Comparison of ENCODE assay signal across 19 cellular contexts in genomic region chr15:80747317-80748053, GRCh38. TPM values are rescaled to one million over a fixed set of nuclear protein-coding genes. Genes with fewer than 3 reads are reported as not detected.
DNase-seq lines count a peak whose midpoint lies in the region; ATAC-seq and TF ChIP-seq lines count a peak whose summit lies in the region.
"Had no signal": no experiment of that assay in that cellular context is flagged by ENCODE, and none has a peak within 500 bp of the region (broad histone marks: within the 10 kb centered on the region; RNA-seq: fewer than 3 reads in every experiment).

No MANE protein-coding gene starts in this region.

- no peaks in the 10 kb centered on the region for H3K4me1 ChIP-seq in endodermal cell (ENCODE audit: control insufficient read depth, insufficient read depth, low read length)
- H3K4me1 ChIP-seq in neuron (ENCODE audit: insufficient read depth, low read length) = peaks cover 70% of the 10 kb centered on the region
- H3K4me1 ChIP-seq: BE2C had no signal

- no peak for ATAC-seq in activated CD8-positive, alpha-beta T cell treated with anti-CD3 and anti-CD28 coated beads, Interleukin-2, amount 10 ng/mL, durations not matched to agents 7 days and 5 days
- no peak for ATAC-seq in GM21717 (IDR thresholded peaks at IDR 0.05; ENCODE audit: unreplicated experiment)

- H3K4me3 ChIP-seq in endodermal cell (ENCODE audit: low read length) (no peak overlapping the region), neuron (ENCODE audit: low read length) (peak overlapping the region; percentile 6)
- H3K4me3 ChIP-seq: skin epidermis had no signal

- peak; percentile 64 for DNase-seq in HEK293T (ENCODE audit: extremely low spot score)
- DNase-seq in NCI-H510A treated with DMSO at 0.1 percent for 48 hours (lab: John Stamatoyannopoulos, UW) = peak; percentile 51
- peak; percentile 60 for DNase-seq in endodermal cell
- DNase-seq in RWPE1 (ENCODE audit: low spot score) = no peak
- DNase-seq in DMS53 (lab: John Stamatoyannopoulos, UW) = no peak
- DNase-seq in activated CD8-positive, alpha-beta T cell treated with anti-CD3 and anti-CD28 coated beads, Interleukin-2, amount 10 ng/mL, durations not matched to agents 7 days and 5 days = no peak
- DNase-seq: activated CD4-positive, alpha-beta T cell treated with anti-CD3 and anti-CD28 coated beads, Interleukin-2, amount 50 U/mL, for 48 hours; activated naive CD4-positive, alpha-beta T cell treated with anti-CD3 and anti-CD28 coated beads, Interleukin-2, amount 10 ng/mL, durations not matched to agents 7 days and 5 days; activated T-cell treated with anti-CD3 and anti-CD28 coated beads, Interleukin-2, amount 50 U/mL, for 24 hours; BE2C; erythroblast; immature natural killer cell; NCI-H1417; NCI-H226; posterior cingulate gyrus; stimulated activated CD4-positive, alpha-beta T cell treated with anti-CD3 and anti-CD28 coated beads, Interleukin-4, amount 100 ng/mL, for 4 hours had no signal

- H3K4me1 Mint-ChIP-seq in endodermal cell = peaks cover 8% of the 10 kb centered on the region
- H3K4me1 Mint-ChIP-seq in activated CD8-positive, alpha-beta T cell treated with anti-CD3 and anti-CD28 coated beads, Interleukin-2, amount 10 ng/mL, durations not matched to agents 7 days and 5 days (ENCODE audit: low read depth) = no peaks in the 10 kb centered on the region
- H3K4me1 Mint-ChIP-seq: activated naive CD4-positive, alpha-beta T cell treated with anti-CD3 and anti-CD28 coated beads, Interleukin-2, amount 10 ng/mL, durations not matched to agents 7 days and 5 days had no signal

- no peaks in the 10 kb centered on the region for H3K27me3 ChIP-seq in endodermal cell (ENCODE audit: control insufficient read depth, insufficient read depth, low read length, poor library complexity, severe bottlenecking)
- H3K27me3 ChIP-seq in neuron (ENCODE audit: insufficient read depth, low read length) = no peaks in the 10 kb centered on the region
- H3K27me3 ChIP-seq: BE2C had no signal

- H3K4me3 Mint-ChIP-seq in endodermal cell = no peak overlapping the region
- no peak overlapping the region for H3K4me3 Mint-ChIP-seq in activated CD8-positive, alpha-beta T cell treated with anti-CD3 and anti-CD28 coated beads, Interleukin-2, amount 10 ng/mL, durations not matched to agents 7 days and 5 days
- H3K4me3 Mint-ChIP-seq: activated naive CD4-positive, alpha-beta T cell treated with anti-CD3 and anti-CD28 coated beads, Interleukin-2, amount 10 ng/mL, durations not matched to agents 7 days and 5 days; activated T-cell treated with anti-CD3 and anti-CD28 coated beads, Interleukin-2, amount 50 U/mL, for 24 hours; immature natural killer cell had no signal

- H3K27ac ChIP-seq in endodermal cell (ENCODE audit: low read depth, low read length) (no peak overlapping the region), RWPE1 (no peak overlapping the region)
- H3K27ac ChIP-seq: skin epidermis had no signal

- CTCF ChIA-PET in HEK293T (lab: Yijun Ruan, JAX) = interaction anchor here (0.7 to 1.1 kb wide), 3 partner anchors 29 to 223 kb away, joined by 3 read pairs; partner anchors contain the start of gene ABHD17C
- CTCF ChIA-PET in RWPE1 (lab: Yijun Ruan, JAX) = no interaction called here
- CTCF ChIA-PET in activated CD8-positive, alpha-beta T cell treated with anti-CD3 and anti-CD28 coated beads, Interleukin-2, amount 10 ng/mL, durations not matched to agents 7 days and 5 days (lab: Charles Lee) = no interaction called here

- H3K9me3 ChIP-seq in endodermal cell (ENCODE audit: control insufficient read depth, low read length) (no peaks in the 10 kb centered on the region), neuron (ENCODE audit: low read length) (no peaks in the 10 kb centered on the region)
- H3K9me3 ChIP-seq: BE2C had no signal

- TF ChIP-seq CTCF in endodermal cell (conservative IDR thresholded peaks at IDR 0.05) (peak; percentile 58), RWPE1 (conservative IDR thresholded peaks at IDR 0.05; ENCODE audit: low read depth) (no peak)

- H3K27ac Mint-ChIP-seq in endodermal cell = no peak overlapping the region
- H3K27ac Mint-ChIP-seq in activated CD8-positive, alpha-beta T cell treated with anti-CD3 and anti-CD28 coated beads, Interleukin-2, amount 10 ng/mL, durations not matched to agents 7 days and 5 days = no peak overlapping the region
- H3K27ac Mint-ChIP-seq: activated naive CD4-positive, alpha-beta T cell treated with anti-CD3 and anti-CD28 coated beads, Interleukin-2, amount 10 ng/mL, durations not matched to agents 7 days and 5 days; activated T-cell treated with anti-CD3 and anti-CD28 coated beads, Interleukin-2, amount 50 U/mL, for 24 hours; immature natural killer cell had no signal

- peaks cover 12% of the 10 kb centered on the region for H3K36me3 ChIP-seq in endodermal cell (ENCODE audit: control insufficient read depth, insufficient read depth, low read length)
- no peaks in the 10 kb centered on the region for H3K36me3 ChIP-seq in neuron (ENCODE audit: insufficient read depth, low read length)
- H3K36me3 ChIP-seq: BE2C had no signal

- no peaks in the 10 kb centered on the region for H3K27me3 Mint-ChIP-seq in endodermal cell (ENCODE audit: insufficient read depth)
- H3K27me3 Mint-ChIP-seq in activated CD8-positive, alpha-beta T cell treated with anti-CD3 and anti-CD28 coated beads, Interleukin-2, amount 10 ng/mL, durations not matched to agents 7 days and 5 days (ENCODE audit: low read depth) = peaks cover 2% of the 10 kb centered on the region
- H3K27me3 Mint-ChIP-seq: activated T-cell treated with anti-CD3 and anti-CD28 coated beads, Interleukin-2, amount 50 U/mL, for 24 hours had no signal

- no peak overlapping the region for H2AFZ ChIP-seq in neuron (ENCODE audit: low read depth, low read length)

- POLR2A ChIA-PET in HEK293T (lab: Yijun Ruan, JAX) (no interaction called here), RWPE1 (lab: Yijun Ruan, JAX; ENCODE audit: low non-redundant PET) (no interaction called here)
- POLR2A ChIA-PET in activated CD8-positive, alpha-beta T cell treated with anti-CD3 and anti-CD28 coated beads, Interleukin-2, amount 10 ng/mL, durations not matched to agents 7 days and 5 days (lab: Charles Lee) = no interaction called here

- WGBS in endodermal cell (ENCODE audit: insufficient coverage in 1 of 2, insufficient read length in 1 of 2), 2 experiments = 59 to 77% methylated on average over 11 to 16 of the region's 16 CpGs

- no peak overlapping the region for H3K9ac ChIP-seq in endodermal cell (ENCODE audit: extremely low read depth, low read length, poor library complexity, severe bottlenecking)

- peaks cover 23% of the 10 kb centered on the region for H3K36me3 Mint-ChIP-seq in endodermal cell (ENCODE audit: low read depth)
- H3K36me3 Mint-ChIP-seq in activated CD8-positive, alpha-beta T cell treated with anti-CD3 and anti-CD28 coated beads, Interleukin-2, amount 10 ng/mL, durations not matched to agents 7 days and 5 days (ENCODE audit: low read depth) = no peaks in the 10 kb centered on the region
- H3K36me3 Mint-ChIP-seq: activated naive CD4-positive, alpha-beta T cell treated with anti-CD3 and anti-CD28 coated beads, Interleukin-2, amount 10 ng/mL, durations not matched to agents 7 days and 5 days had no signal

- no peaks in the 10 kb centered on the region for H3K9me3 Mint-ChIP-seq in endodermal cell
- H3K9me3 Mint-ChIP-seq in activated CD8-positive, alpha-beta T cell treated with anti-CD3 and anti-CD28 coated beads, Interleukin-2, amount 10 ng/mL, durations not matched to agents 7 days and 5 days (ENCODE audit: insufficient read depth) = peaks cover 7% of the 10 kb centered on the region
- H3K9me3 Mint-ChIP-seq: activated naive CD4-positive, alpha-beta T cell treated with anti-CD3 and anti-CD28 coated beads, Interleukin-2, amount 10 ng/mL, durations not matched to agents 7 days and 5 days; activated T-cell treated with anti-CD3 and anti-CD28 coated beads, Interleukin-2, amount 50 U/mL, for 24 hours had no signal

TF ChIP-seq in HEK293T, 16 proteins besides CTCF, POLR2A, EP300 and RAD21:
- no peak for TF ChIP-seq ELF4 (IDR thresholded peaks at IDR 0.05)
- no peak for TF ChIP-seq BHLHE40 (IDR thresholded peaks at IDR 0.05; ENCODE audit: borderline replicate concordance)
- TF ChIP-seq FOXM1 (IDR thresholded peaks at IDR 0.05; ENCODE audit: borderline replicate concordance) = no peak
- no peak for TF ChIP-seq ARNT (IDR thresholded peaks at IDR 0.05)
- no peak for TF ChIP-seq FOXA1 (IDR thresholded peaks at IDR 0.05)
- no peak for TF ChIP-seq SUZ12 (IDR thresholded peaks at IDR 0.05)
- TF ChIP-seq ZNF384 (IDR thresholded peaks at IDR 0.05) = no peak
- no peak for TF ChIP-seq NFRKB (IDR thresholded peaks at IDR 0.05)
- TF ChIP-seq LEF1 (IDR thresholded peaks at IDR 0.05; ENCODE audit: borderline replicate concordance) = no peak
- no peak for TF ChIP-seq SP1 (IDR thresholded peaks at IDR 0.05)

RNA-seq across cellular contexts. Expression of gene CEMIP, which starts 31.7 kb away (rescaled TPM):
- 1 to 10 TPM in 1 of 2 donors, not detected in 1; 2.2 TPM for total RNA-seq in endodermal cell
- polyA plus RNA-seq in endodermal cell (2013, experiment 1 of 2) = 0.11 TPM
- polyA plus RNA-seq in endodermal cell (2013, experiment 2 of 2) = 0.08 TPM
- not detected for total RNA-seq in activated CD8-positive, alpha-beta T cell treated with anti-CD3 and anti-CD28 coated beads, Interleukin-2, amount 10 ng/mL, durations not matched to agents 7 days and 5 days

RNA-seq across cellular contexts. Expression of gene ABHD17C, which starts 52.4 kb away (rescaled TPM):
- 10 to 100 TPM; 20.9 to 21.5 TPM for total RNA-seq in endodermal cell
- polyA plus RNA-seq in endodermal cell (2013, experiment 1 of 2) = 28.1 TPM
- polyA plus RNA-seq in endodermal cell (2013, experiment 2 of 2) = 23.6 TPM
- total RNA-seq in activated CD8-positive, alpha-beta T cell treated with anti-CD3 and anti-CD28 coated beads, Interleukin-2, amount 10 ng/mL, durations not matched to agents 7 days and 5 days = 1 to 10 TPM; 1.4 to 2.1 TPM

Comparison
In these comparisons a context has a peak if more than half of its experiments do, and no peak if none do; other contexts are left out.
1. DNase-seq: peak in HEK293T (single experiment), NCI-H510A treated with DMSO at 0.1 percent for 48 hours (single experiment) and endodermal cell (single experiment); none in RWPE1 (single experiment), DMS53 (single experiment) and activated CD8-positive, alpha-beta T cell treated with anti-CD3 and anti-CD28 coated beads, Interleukin-2, amount 10 ng/mL, durations not matched to agents 7 days and 5 days (single experiment).
2. RNA of gene ABHD17C, which starts 52.4 kb away (total RNA-seq): 20.9 to 21.5 TPM in endodermal cell; 1.4 to 2.1 TPM in activated CD8-positive, alpha-beta T cell treated with anti-CD3 and anti-CD28 coated beads, Interleukin-2, amount 10 ng/mL, durations not matched to agents 7 days and 5 days; every median in the first group is over 4 times any median in the second.